Comparison of ENCODE assay signal across 17 cellular contexts in genomic region chr3:127556565-127556964, GRCh38. TPM values are rescaled to one million over a fixed set of nuclear protein-coding genes. Genes with fewer than 3 reads are reported as not detected.
DNase-seq lines count a peak whose midpoint lies in the region; TF ChIP-seq lines count a peak whose summit lies in the region.
"Had no signal": no experiment of that assay in that cellular context is flagged by ENCODE, and none has a peak within 500 bp of the region (broad histone marks: within the 10 kb centered on the region; RNA-seq: fewer than 3 reads in every experiment).

No MANE protein-coding gene starts in this region.

- H3K4me2 ChIP-seq in OCI-LY3 (ENCODE audit: low read length) (no peak overlapping the region), mesenchymal stem cell (ENCODE audit: low read length, poor library complexity, severe bottlenecking) (no peak overlapping the region)

- H3K27ac ChIP-seq in A673 (ENCODE audit: low read depth, low read length, poor library complexity, severe bottlenecking) (no peak overlapping the region), OCI-LY3 (ENCODE audit: low read length) (no peak overlapping the region), Peyer's patch (no peak overlapping the region), mesenchymal stem cell (ENCODE audit: low read length, poor library complexity, severe bottlenecking) (no peak overlapping the region)
- H3K27ac ChIP-seq: epithelial cell of prostate, left lung, testis had no signal

- H3K23ac ChIP-seq in mesenchymal stem cell (ENCODE audit: low read length in 2 of 2), result no peak overlapping the region

- H2AFZ ChIP-seq in OCI-LY3 (ENCODE audit: low read depth, low read length), result no peak overlapping the region
- H2AFZ ChIP-seq in mesenchymal stem cell (ENCODE audit: low read depth, low read length), result no peak overlapping the region

- H3K4me1 ChIP-seq in A673 (ENCODE audit: insufficient read depth, low read length, poor library complexity, severe bottlenecking) (no peaks in the 10 kb centered on the region), OCI-LY3 (ENCODE audit: low read length) (peaks cover 3% of the 10 kb centered on the region; the same call in 1 of the 2 replicates), Peyer's patch (peaks cover 0 to 17% (median 0%) of the 10 kb centered on the region in 4 donors), mesenchymal stem cell (ENCODE audit: control insufficient read depth, insufficient read depth, low read depth, low read length) (no peaks in the 10 kb centered on the region)
- H3K4me1 ChIP-seq: left lung had no signal

- H3K27me3 ChIP-seq in A673 (replicated peaks; ENCODE audit: insufficient read depth, low read depth, low read length, poor library complexity), result no peaks in the 10 kb centered on the region
- no peaks in the 10 kb centered on the region; the same call in 1 of the 2 replicates for H3K27me3 ChIP-seq in OCI-LY3 (ENCODE audit: low read depth, low read length)
- no peaks in the 10 kb centered on the region for H3K27me3 ChIP-seq in Peyer's patch
- peaks cover 14 to 15% of the 10 kb centered on the region in 2 experiments for H3K27me3 ChIP-seq in mesenchymal stem cell (ENCODE audit: control insufficient read depth in 1 of 2, insufficient read depth in 1 of 2, low read length in 2 of 2)
- H3K27me3 ChIP-seq: left lung, testis had no signal

- H2BK120ac ChIP-seq in mesenchymal stem cell (ENCODE audit: low read depth, low read length), result no peak overlapping the region

- H4K8ac ChIP-seq in mesenchymal stem cell (ENCODE audit: low read length), result no peak overlapping the region

- intact Hi-C loops in A673 (cut with micrococcal nuclease; ENCODE audit: unreplicated experiment), result no loop called here

- no TSS peak for BruUV-seq in A673 (replicated peaks; lab: Mats Ljungman, UMichigan)

- H2AK5ac ChIP-seq in mesenchymal stem cell (ENCODE audit: low read length, severe bottlenecking), result no peak overlapping the region

- 0 out of 2 replicates have a peak, but pooled peaks have one; percentile 15 for TF ChIP-seq CTCF in A673 (conservative IDR thresholded peaks at IDR 0.05; ENCODE audit: low read depth, low read length)
- TF ChIP-seq CTCF in GM10266 (IDR thresholded peaks at IDR 0.05; ENCODE audit: control insufficient read depth, insufficient read depth, low read depth, missing control alignments), result peak; percentile 5
- peak; percentile 42 for TF ChIP-seq CTCF in OCI-LY3 (IDR thresholded peaks at IDR 0.05; ENCODE audit: low read depth, low read length)
- TF ChIP-seq CTCF in epithelial cell of esophagus (IDR thresholded peaks at IDR 0.05; ENCODE audit: insufficient read depth, low read depth, low read length, missing control alignments), result peak; percentile 10
- no peak for TF ChIP-seq CTCF in Peyer's patch (IDR thresholded peaks at IDR 0.05)

- H2BK12ac ChIP-seq in mesenchymal stem cell (ENCODE audit: low read length in 2 of 2), result no peak overlapping the region

- H3K4me3 ChIP-seq in A673 (ENCODE audit: low read depth, low read length, poor library complexity, severe bottlenecking), result no peak overlapping the region
- no peak overlapping the region for H3K4me3 ChIP-seq in OCI-LY3 (ENCODE audit: low read length)
- H3K4me3 ChIP-seq in epithelial cell of esophagus (ENCODE audit: low read length), result no peak overlapping the region
- H3K4me3 ChIP-seq in Peyer's patch, result no peak overlapping the region
- no peak overlapping the region for H3K4me3 ChIP-seq in mesenchymal stem cell (ENCODE audit: insufficient read depth in 1 of 2, low read depth in 1 of 2, low read length in 2 of 2)
- H3K4me3 ChIP-seq: left lung, testis had no signal

- H3K14ac ChIP-seq in mesenchymal stem cell (ENCODE audit: low read length in 2 of 2), result no peak overlapping the region

- CTCF ChIA-PET in A673 (lab: Charles Lee), result no interaction called here

- H4K91ac ChIP-seq in mesenchymal stem cell (ENCODE audit: low read length), result no peak overlapping the region

- no peak overlapping the region for H2BK5ac ChIP-seq in mesenchymal stem cell (ENCODE audit: low read depth, low read length, poor library complexity, severe bottlenecking)

- H3K36me3 ChIP-seq in A673 (ENCODE audit: insufficient read depth, low read length, poor library complexity, severe bottlenecking), result no peaks in the 10 kb centered on the region
- peaks cover 5% of the 10 kb centered on the region for H3K36me3 ChIP-seq in OCI-LY3 (replicated peaks; ENCODE audit: low read depth, low read length)
- H3K36me3 ChIP-seq in Peyer's patch, result no peaks in the 10 kb centered on the region
- no peaks in the 10 kb centered on the region for H3K36me3 ChIP-seq in mesenchymal stem cell (ENCODE audit: control insufficient read depth in 1 of 2, insufficient read depth in 2 of 2, low read depth in 1 of 2, low read length in 2 of 2)
- H3K36me3 ChIP-seq: left lung had no signal

- POLR2A ChIA-PET in A673 (lab: Charles Lee; ENCODE audit: low non-redundant PET), result no interaction called here

- H3K79me2 ChIP-seq in OCI-LY3 (ENCODE audit: low read length), result no peaks in the 10 kb centered on the region

- 60% methylated on average over 5 of the region's 6 CpGs for WGBS in mesenchymal stem cell

- H3K79me1 ChIP-seq in mesenchymal stem cell (replicated peaks; ENCODE audit: low read length, poor library complexity, severe bottlenecking), result no peaks in the 10 kb centered on the region

- H4K20me1 ChIP-seq in OCI-LY3 (ENCODE audit: insufficient read depth, low read length), result no peaks in the 10 kb centered on the region

- no peak for TF ChIP-seq POLR2A in Peyer's patch (IDR thresholded peaks at IDR 0.05)

- no peak overlapping the region for H2BK15ac ChIP-seq in mesenchymal stem cell (ENCODE audit: low read depth, poor library complexity, severe bottlenecking)

- no peak overlapping the region for H3K9ac ChIP-seq in OCI-LY3 (ENCODE audit: low read length)
- H3K9ac ChIP-seq in mesenchymal stem cell (ENCODE audit: low read length), result no peak overlapping the region

- DNase-seq in A673 (ENCODE audit: low spot score) (no peak), GM10266 (ENCODE audit: extremely low spot score) (no peak), epithelial cell of esophagus (ENCODE audit: low read depth) (no peak), Peyer's patch (no peak), cerebellum (ENCODE audit: low spot score) (no peak), midbrain (lab: John Stamatoyannopoulos, UW) (no peak), mesenchymal stem cell (no peak)
- DNase-seq: activated CD4-positive, alpha-beta T cell treated with anti-CD3 and anti-CD28 coated beads for 48 hours; activated naive CD8-positive, alpha-beta T cell treated with anti-CD3 and anti-CD28 coated beads, Interleukin-2, amount 10 ng/mL, durations not matched to agents 7 days and 5 days; activated T-cell treated with anti-CD3 and anti-CD28 coated beads, Interleukin-2, amount 50 U/mL, for 24 hours; C1 segment of cervical spinal cord; cerebellar nuclear complex; naive thymus-derived CD8-positive, alpha-beta T cell; testis had no signal

- H3K4ac ChIP-seq in mesenchymal stem cell (ENCODE audit: low read depth in 1 of 2, low read length in 2 of 2), result no peak overlapping the region

- no peak overlapping the region for H3K18ac ChIP-seq in mesenchymal stem cell (ENCODE audit: low read depth in 1 of 2, low read length in 2 of 2)

- H3K9me3 ChIP-seq in A673 (ENCODE audit: low read depth, low read length, poor library complexity, severe bottlenecking) (peaks cover 8% of the 10 kb centered on the region), OCI-LY3 (ENCODE audit: insufficient read depth, low read length) (no peaks in the 10 kb centered on the region), Peyer's patch (no peaks in the 10 kb centered on the region), mesenchymal stem cell (ENCODE audit: control insufficient read depth, low read length) (peaks cover 6% of the 10 kb centered on the region)
- H3K9me3 ChIP-seq: testis had no signal

RNA-seq across cellular contexts. Expression of gene TPRA1, which starts 34.0 kb away (rescaled TPM):
- total RNA-seq in A673 (2021) (20.2 and 21.0 TPM in 2 replicates), Peyer's patch (10 to 100 TPM; 28.1 to 47.3 (median 34.1) TPM), cerebellum (12.5 TPM)
- 21.1 TPM for polyA plus RNA-seq in mesenchymal stem cell (2013, experiment 1 of 2)
- 20.9 TPM for polyA plus RNA-seq in mesenchymal stem cell (2013, experiment 2 of 2)

RNA-seq across cellular contexts. Expression of gene MCM2, which starts 41.6 kb away (rescaled TPM):
- total RNA-seq in A673 (2021) (218 and 225 TPM in 2 replicates), Peyer's patch (10 to 100 TPM in 3 of 4 donors, 1 to 10 TPM in 1; 9.7 to 36.3 (median 15.3) TPM), cerebellum (36.2 TPM)
- polyA plus RNA-seq in mesenchymal stem cell (2013, experiment 1 of 2), result 5.5 TPM
- polyA plus RNA-seq in mesenchymal stem cell (2013, experiment 2 of 2), result 5.5 TPM

Comparison
In these comparisons a context has a peak if more than half of its experiments do, and no peak if none do; other contexts are left out.
1. CTCF ChIP-seq: peak in A673 (single experiment), GM10266 (single experiment), OCI-LY3 (single experiment) and epithelial cell of esophagus (single experiment); none in Peyer's patch (0 of 6).